18 cellular contexts compared by ENCODE assay signal in genomic region chr10:3827266-3827665, GRCh38. TPM values are rescaled to one million over a fixed set of nuclear protein-coding genes. Genes with fewer than 3 reads are reported as not detected.
A peak's percentile ranks its signal among the peaks of the same experiment; 100 is the strongest.
DNase-seq lines count a peak whose midpoint lies in the region; ATAC-seq and TF ChIP-seq lines count a peak whose summit lies in the region.
"Had no signal": no experiment of that assay in that cellular context is flagged by ENCODE, and none has a peak within 500 bp of the region (broad histone marks: within the 10 kb centered on the region; RNA-seq: fewer than 3 reads in every experiment).

No MANE protein-coding gene starts in this region.

- H3K36me3 Mint-ChIP-seq in activated naive CD8-positive, alpha-beta T cell, result no peaks in the 10 kb centered on the region
- no peaks in the 10 kb centered on the region for H3K36me3 Mint-ChIP-seq in activated naive CD8-positive, alpha-beta T cell treated with anti-CD3 and anti-CD28 coated beads, Interleukin-2, amount 50 U/mL, for 24 hours (ENCODE audit: low read depth)
- H3K36me3 Mint-ChIP-seq in dendritic cell treated with granulocyte-macrophage colony-stimulating factor and Interleukin-4, amounts not matched to agents 40 ng/mL and 50 ng/mL, for 4 days (ENCODE audit: low read depth), result no peaks in the 10 kb centered on the region

- peak overlapping the region; percentile 97 for H3K27ac Mint-ChIP-seq in activated naive CD8-positive, alpha-beta T cell
- H3K27ac Mint-ChIP-seq in activated naive CD8-positive, alpha-beta T cell treated with anti-CD3 and anti-CD28 coated beads, Interleukin-2, amount 50 U/mL, for 24 hours, result no peak overlapping the region
- H3K27ac Mint-ChIP-seq in dendritic cell treated with granulocyte-macrophage colony-stimulating factor and Interleukin-4, amounts not matched to agents 40 ng/mL and 50 ng/mL, for 4 days, result peak overlapping the region; percentile 84

- no peaks in the 10 kb centered on the region for H3K27me3 Mint-ChIP-seq in activated naive CD8-positive, alpha-beta T cell
- H3K27me3 Mint-ChIP-seq in activated naive CD8-positive, alpha-beta T cell treated with anti-CD3 and anti-CD28 coated beads, Interleukin-2, amount 50 U/mL, for 24 hours, result no peaks in the 10 kb centered on the region
- H3K27me3 Mint-ChIP-seq in dendritic cell treated with granulocyte-macrophage colony-stimulating factor and Interleukin-4, amounts not matched to agents 40 ng/mL and 50 ng/mL, for 4 days, result no peaks in the 10 kb centered on the region

- H3K27ac ChIP-seq in neuronal stem cell (replicated peaks; ENCODE audit: low read length), result no peak overlapping the region
- H3K27ac ChIP-seq in vagina, result peak overlapping the region; percentile 87
- H3K27ac ChIP-seq: brain microvascular endothelial cell, dorsolateral prefrontal cortex, KMS-11 had no signal

- no peak overlapping the region for H3K4me2 ChIP-seq in neuronal stem cell (ENCODE audit: insufficient read depth, low read length, poor library complexity, severe bottlenecking)
- H3K4me2 ChIP-seq: KMS-11 had no signal

- H3K79me1 ChIP-seq in neuronal stem cell (ENCODE audit: low read depth, low read length), result no peaks in the 10 kb centered on the region

- H3K14ac ChIP-seq in neuronal stem cell (ENCODE audit: low read length), result no peak overlapping the region

- H4K8ac ChIP-seq in neuronal stem cell (ENCODE audit: low read depth, low read length), result no peak overlapping the region

- no peak overlapping the region for H3K4me3 Mint-ChIP-seq in activated naive CD8-positive, alpha-beta T cell
- no peak overlapping the region for H3K4me3 Mint-ChIP-seq in activated naive CD8-positive, alpha-beta T cell treated with anti-CD3 and anti-CD28 coated beads, Interleukin-2, amount 50 U/mL, for 24 hours
- H3K4me3 Mint-ChIP-seq in dendritic cell treated with granulocyte-macrophage colony-stimulating factor and Interleukin-4, amounts not matched to agents 40 ng/mL and 50 ng/mL, for 4 days, result no peak overlapping the region
- H3K4me3 Mint-ChIP-seq: activated naive CD4-positive, alpha-beta T cell treated with anti-CD3 and anti-CD28 coated beads for 36 hours had no signal

- H3K18ac ChIP-seq in neuronal stem cell (ENCODE audit: low read length), result no peak overlapping the region

- no CpG with 5 or more reads among the region's 10 CpGs for WGBS in neuronal stem cell (ENCODE audit: extremely low coverage in 2 of 2, insufficient read length in 2 of 2, insufficient replicate concordance in 1 of 2), 2 donors

- H2BK12ac ChIP-seq in neuronal stem cell (ENCODE audit: low read length), result no peak overlapping the region

- H3K36me3 ChIP-seq in neuronal stem cell (replicated peaks in 1 of 2; ENCODE audit: control insufficient read depth in 2 of 2, insufficient read depth in 2 of 2, low read length in 2 of 2) (no peaks in the 10 kb centered on the region), vagina (no peaks in the 10 kb centered on the region)
- H3K36me3 ChIP-seq: brain microvascular endothelial cell, esophagus squamous epithelium, heart left ventricle had no signal

- H2BK5ac ChIP-seq in neuronal stem cell (ENCODE audit: low read length), result no peak overlapping the region

- peaks cover 39% of the 10 kb centered on the region for H3K4me1 Mint-ChIP-seq in activated naive CD8-positive, alpha-beta T cell (ENCODE audit: low read depth)
- H3K4me1 Mint-ChIP-seq in activated naive CD8-positive, alpha-beta T cell treated with anti-CD3 and anti-CD28 coated beads, Interleukin-2, amount 50 U/mL, for 24 hours, result peaks cover 38% of the 10 kb centered on the region
- peaks cover 46% of the 10 kb centered on the region for H3K4me1 Mint-ChIP-seq in dendritic cell treated with granulocyte-macrophage colony-stimulating factor and Interleukin-4, amounts not matched to agents 40 ng/mL and 50 ng/mL, for 4 days (ENCODE audit: low read depth)

- H3K4me3 ChIP-seq in neuronal stem cell (ENCODE audit: low read length in 2 of 2), result no peak overlapping the region
- H3K4me3 ChIP-seq in vagina, result no peak overlapping the region
- H3K4me3 ChIP-seq: dorsolateral prefrontal cortex, esophagus squamous epithelium had no signal

- H3K9ac ChIP-seq in neuronal stem cell (ENCODE audit: low read depth, low read length, poor library complexity), result no peak overlapping the region
- H3K9ac ChIP-seq: KMS-11 had no signal

- H2AFZ ChIP-seq in neuronal stem cell (ENCODE audit: low read length), result peak overlapping the region; percentile 1

- H3K4ac ChIP-seq in neuronal stem cell (ENCODE audit: low read length), result no peak overlapping the region

- H4K91ac ChIP-seq in neuronal stem cell (ENCODE audit: low read depth, low read length, poor library complexity), result no peak overlapping the region

- H3K4me1 ChIP-seq in neuronal stem cell (ENCODE audit: control insufficient read depth in 2 of 2, insufficient read depth in 1 of 2, low read depth in 1 of 2, low read length in 2 of 2), result peaks cover 5 to 11% of the 10 kb centered on the region in 2 donors
- peaks cover 23% of the 10 kb centered on the region for H3K4me1 ChIP-seq in vagina

- H3K23ac ChIP-seq in neuronal stem cell (ENCODE audit: low read depth, low read length, poor library complexity), result no peak overlapping the region

- H3K9me3 Mint-ChIP-seq in activated naive CD8-positive, alpha-beta T cell (ENCODE audit: low read depth), result no peaks in the 10 kb centered on the region
- H3K9me3 Mint-ChIP-seq in activated naive CD8-positive, alpha-beta T cell treated with anti-CD3 and anti-CD28 coated beads, Interleukin-2, amount 50 U/mL, for 24 hours, result no peaks in the 10 kb centered on the region
- no peaks in the 10 kb centered on the region for H3K9me3 Mint-ChIP-seq in dendritic cell treated with granulocyte-macrophage colony-stimulating factor and Interleukin-4, amounts not matched to agents 40 ng/mL and 50 ng/mL, for 4 days
- H3K9me3 Mint-ChIP-seq: activated naive CD4-positive, alpha-beta T cell treated with anti-CD3 and anti-CD28 coated beads for 36 hours had no signal

- intact Hi-C loops in dendritic cell treated with granulocyte-macrophage colony-stimulating factor and Interleukin-4, amounts not matched to agents 40 ng/mL and 50 ng/mL, for 4 days (cut with micrococcal nuclease), result no loop called here
- intact Hi-C loops in vagina (cut with DNase I), result no loop called here

- H2AK5ac ChIP-seq in neuronal stem cell (ENCODE audit: low read depth, low read length), result no peak overlapping the region

- no peaks in the 10 kb centered on the region for H3K27me3 ChIP-seq in neuronal stem cell (ENCODE audit: control insufficient read depth in 3 of 3, insufficient read depth in 3 of 3, low read depth in 1 of 3, low read length in 3 of 3)
- no peaks in the 10 kb centered on the region for H3K27me3 ChIP-seq in vagina
- H3K27me3 ChIP-seq: brain microvascular endothelial cell, dorsolateral prefrontal cortex, esophagus squamous epithelium, heart left ventricle had no signal

- no peak overlapping the region for H2BK120ac ChIP-seq in neuronal stem cell (ENCODE audit: low read depth, low read length)

- no peaks in the 10 kb centered on the region for H3K9me3 ChIP-seq in neuronal stem cell (replicated peaks in 1 of 2; ENCODE audit: control insufficient read depth in 2 of 2, insufficient read depth in 1 of 2, low read depth in 1 of 2, low read length in 2 of 2)
- no peaks in the 10 kb centered on the region for H3K9me3 ChIP-seq in vagina
- H3K9me3 ChIP-seq: esophagus squamous epithelium, heart left ventricle had no signal

- no peak for TF ChIP-seq CTCF in vagina (IDR thresholded peaks at IDR 0.05)

- H2BK15ac ChIP-seq in neuronal stem cell (ENCODE audit: low read length), result no peak overlapping the region

- no peak for DNase-seq in activated naive CD8-positive, alpha-beta T cell treated with anti-CD3 and anti-CD28 coated beads, Interleukin-2, amount 50 U/mL, for 24 hours
- DNase-seq in neuronal stem cell (ENCODE audit: low spot score) (no peak), vagina (ENCODE audit: extremely low spot score in 2 of 2) (no peak), middle frontal gyrus (ENCODE audit: extremely low spot score, low spot score) (no peak)
- DNase-seq: activated naive CD4-positive, alpha-beta T cell treated with anti-CD3 and anti-CD28 coated beads for 36 hours; brain microvascular endothelial cell; dorsolateral prefrontal cortex; esophagus squamous epithelium; GOT3; heart left ventricle; NCI-H1092 treated with DMSO at 0.1 percent for 48 hours; stimulated activated CD4-positive, alpha-beta T cell treated with anti-CD3 and anti-CD28 coated beads, Interleukin-12 subunit alpha, Interleukin-12 subunit beta, amount 100 ng/mL, for 4 hours; stimulated activated naive CD4-positive, alpha-beta T cell had no signal

- ATAC-seq in activated naive CD8-positive, alpha-beta T cell treated with anti-CD3 and anti-CD28 coated beads, Interleukin-2, amount 50 U/mL, for 24 hours, result no peak
- ATAC-seq in GM18867 (IDR thresholded peaks at IDR 0.05; ENCODE audit: unreplicated experiment), result no peak
- no peak for ATAC-seq in HG03442 (IDR thresholded peaks at IDR 0.05; ENCODE audit: unreplicated experiment)

- no peak for TF ChIP-seq POLR2A in vagina (IDR thresholded peaks at IDR 0.05)

RNA-seq across cellular contexts. Expression of gene KLF6, which starts 42.3 kb away (rescaled TPM):
- 12.9 TPM for polyA plus RNA-seq in neuronal stem cell (2013, experiment 1 of 2)
- polyA plus RNA-seq in neuronal stem cell (2013, experiment 2 of 2), result 13.2 TPM
- total RNA-seq in vagina, result 145 TPM
